ENCODE assay signal across 9 cellular contexts in the genomic region with DNA sequence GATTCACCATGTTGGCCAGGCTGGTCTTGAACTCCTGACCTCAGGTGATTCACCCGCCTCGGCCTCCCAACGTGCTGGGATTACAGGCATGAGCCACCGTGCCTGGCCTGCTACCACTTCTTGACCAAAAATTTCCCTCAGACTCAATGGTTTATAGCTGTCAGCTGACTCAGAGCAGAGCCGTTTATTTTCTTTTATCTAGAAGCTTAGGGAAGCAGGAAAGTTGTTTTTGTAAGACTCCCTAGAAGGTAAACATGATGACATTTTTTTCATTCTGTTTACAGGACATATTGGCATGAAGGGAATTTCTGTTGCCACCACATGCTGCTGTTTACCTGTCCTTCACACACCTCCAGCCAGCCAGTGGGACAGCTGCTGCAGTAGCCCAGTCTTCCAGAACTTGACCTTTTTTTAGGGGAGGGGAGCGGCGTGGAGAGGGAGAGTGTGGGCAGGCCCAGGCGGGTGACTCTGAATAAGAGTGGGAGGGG. TPM values are rescaled to one million over a fixed set of nuclear protein-coding genes. Genes with fewer than 3 reads are reported as not detected.
DNase-seq lines count a peak whose midpoint lies in the region; ATAC-seq and TF ChIP-seq lines count a peak whose summit lies in the region.
"Had no signal": no experiment of that assay in that cellular context is flagged by ENCODE, and none has a peak within 500 bp of the region (broad histone marks: within the 10 kb centered on the region; RNA-seq: fewer than 3 reads in every experiment).

No MANE protein-coding gene starts in this region.

- no peak for TF ChIP-seq POLR2A in Peyer's patch (IDR thresholded peaks at IDR 0.05)

- H3K9ac ChIP-seq in liver (ENCODE audit: low read depth in 1 of 2, low read length in 2 of 2): no peak overlapping the region

- no peaks in the 10 kb centered on the region for H3K9me3 Mint-ChIP-seq in stimulated activated naive CD8-positive, alpha-beta T cell treated with anti-CD3 and anti-CD28 coated beads, Interleukin-15, amount 100 ng/mL, for 72 hours
- no peaks in the 10 kb centered on the region for H3K9me3 Mint-ChIP-seq in activated T-cell treated with anti-CD3 and anti-CD28 coated beads, Interleukin-2, amount 50 U/mL, for 72 hours
- H3K9me3 Mint-ChIP-seq: activated T-helper 1 cell treated with anti-CD3 and anti-CD28 coated beads, Interleukin-12 subunit alpha, Interleukin-12 subunit beta, Interleukin-2, Interleukin-4 antibody, amounts not matched to agents 30 ng/mL and 10 ng/mL and 1 ng/mL, durations not matched to agents 14 hours and 24 hours and 36 hours had no signal

- no peak for TF ChIP-seq RAD21 in liver (IDR thresholded peaks at IDR 0.05)

- H3K4me3 Mint-ChIP-seq in stimulated activated naive CD8-positive, alpha-beta T cell treated with anti-CD3 and anti-CD28 coated beads, Interleukin-15, amount 100 ng/mL, for 72 hours: no peak overlapping the region
- H3K4me3 Mint-ChIP-seq in activated T-cell treated with anti-CD3 and anti-CD28 coated beads, Interleukin-2, amount 50 U/mL, for 72 hours: peak overlapping the region in 1 of 2 donors; percentile 1
- H3K4me3 Mint-ChIP-seq: activated T-helper 1 cell treated with anti-CD3 and anti-CD28 coated beads, Interleukin-12 subunit alpha, Interleukin-12 subunit beta, Interleukin-2, Interleukin-4 antibody, amounts not matched to agents 30 ng/mL and 10 ng/mL and 1 ng/mL, durations not matched to agents 14 hours and 24 hours and 36 hours had no signal

- H3K36me3 ChIP-seq in liver (ENCODE audit: control insufficient read depth in 4 of 4, insufficient read depth in 3 of 4, low read depth in 1 of 4, low read length in 3 of 4): no peaks in the 10 kb centered on the region
- no peaks in the 10 kb centered on the region for H3K36me3 ChIP-seq in Peyer's patch

- H3K4me1 ChIP-seq in liver (ENCODE audit: control insufficient read depth in 4 of 4, insufficient read depth in 4 of 4, low read length in 3 of 4): peaks cover 0 to 5% (median 1%) of the 10 kb centered on the region in 4 donors
- H3K4me1 ChIP-seq in Peyer's patch: peaks cover 0 to 15% (median 4%) of the 10 kb centered on the region in 4 donors

- 24% methylated on average over 8 of the region's 8 CpGs for WGBS in liver

- no peaks in the 10 kb centered on the region for H3K36me3 Mint-ChIP-seq in activated T-cell treated with anti-CD3 and anti-CD28 coated beads, Interleukin-2, amount 50 U/mL, for 72 hours (ENCODE audit: insufficient read depth in 2 of 2)

- H3K27ac Mint-ChIP-seq in stimulated activated naive CD8-positive, alpha-beta T cell treated with anti-CD3 and anti-CD28 coated beads, Interleukin-15, amount 100 ng/mL, for 72 hours: no peak overlapping the region
- H3K27ac Mint-ChIP-seq in activated T-cell treated with anti-CD3 and anti-CD28 coated beads, Interleukin-2, amount 50 U/mL, for 72 hours: no peak overlapping the region
- H3K27ac Mint-ChIP-seq: activated T-helper 1 cell treated with anti-CD3 and anti-CD28 coated beads, Interleukin-12 subunit alpha, Interleukin-12 subunit beta, Interleukin-2, Interleukin-4 antibody, amounts not matched to agents 30 ng/mL and 10 ng/mL and 1 ng/mL, durations not matched to agents 14 hours and 24 hours and 36 hours had no signal

- H3K4me3 ChIP-seq in liver (ENCODE audit: low read depth in 1 of 3, low read length in 3 of 3) (no peak overlapping the region), Peyer's patch (no peak overlapping the region)

- H3K27me3 Mint-ChIP-seq in stimulated activated naive CD8-positive, alpha-beta T cell treated with anti-CD3 and anti-CD28 coated beads, Interleukin-15, amount 100 ng/mL, for 72 hours: no peaks in the 10 kb centered on the region
- no peaks in the 10 kb centered on the region for H3K27me3 Mint-ChIP-seq in activated T-cell treated with anti-CD3 and anti-CD28 coated beads, Interleukin-2, amount 50 U/mL, for 72 hours (ENCODE audit: low read depth)

- peak; percentile 44 for ATAC-seq in stimulated activated naive CD8-positive, alpha-beta T cell treated with anti-CD3 and anti-CD28 coated beads, Interleukin-15, Interleukin-2, amounts not matched to agents 100 U/mL and 50 U/mL, for 24 hours
- no peak for ATAC-seq in stimulated activated naive CD8-positive, alpha-beta T cell treated with anti-CD3 and anti-CD28 coated beads, Interleukin-15, amount 100 ng/mL, for 72 hours
- ATAC-seq in activated T-cell treated with anti-CD3 and anti-CD28 coated beads, Interleukin-2, amount 50 U/mL, for 72 hours (replicated peaks in 1 of 2): peak; percentile 44 to 69

- TF ChIP-seq CTCF in liver (IDR thresholded peaks at IDR 0.05; ENCODE audit: low read depth, low read length, missing input control): no peak
- TF ChIP-seq CTCF in Peyer's patch (IDR thresholded peaks at IDR 0.05): no peak

- H3K27me3 ChIP-seq in liver (ENCODE audit: control insufficient read depth in 4 of 4, insufficient read depth in 4 of 4, low read length in 3 of 4): no peaks in the 10 kb centered on the region
- H3K27me3 ChIP-seq in Peyer's patch: no peaks in the 10 kb centered on the region

- H3K9me3 ChIP-seq in liver (ENCODE audit: control insufficient read depth in 4 of 4, low read length in 3 of 4) (no peaks in the 10 kb centered on the region), Peyer's patch (no peaks in the 10 kb centered on the region)

- peak overlapping the region in 1 of 2 donors; percentile 25 for H3K27ac ChIP-seq in liver (ENCODE audit: low read depth in 1 of 2, low read length in 2 of 2)
- no peak overlapping the region for H3K27ac ChIP-seq in Peyer's patch

- peak; percentile 34 for DNase-seq in stimulated activated naive CD8-positive, alpha-beta T cell treated with anti-CD3 and anti-CD28 coated beads, Interleukin-15, Interleukin-2, amounts not matched to agents 100 U/mL and 50 U/mL, for 24 hours
- no peak for DNase-seq in stimulated activated naive CD8-positive, alpha-beta T cell treated with anti-CD3 and anti-CD28 coated beads, Interleukin-15, amount 100 ng/mL, for 72 hours
- DNase-seq in activated T-cell treated with anti-CD3 and anti-CD28 coated beads, Interleukin-2, amount 50 U/mL, for 72 hours: peak in 1 of 2 donors; percentile 10
- DNase-seq in OCI-M2 (lab: John Stamatoyannopoulos, UW; ENCODE audit: unreplicated experiment) (no peak), NCI-H748 (lab: John Stamatoyannopoulos, UW; ENCODE audit: unreplicated experiment) (no peak), Peyer's patch (no peak)
- DNase-seq in NK-92 treated with Interleukin-12 subunit alpha and Interleukin-12 subunit beta, amount 100 ng/mL, for 24 hours (lab: John Stamatoyannopoulos, UW): no peak

- H3K4me1 Mint-ChIP-seq in stimulated activated naive CD8-positive, alpha-beta T cell treated with anti-CD3 and anti-CD28 coated beads, Interleukin-15, amount 100 ng/mL, for 72 hours: peaks cover 40% of the 10 kb centered on the region
- peaks cover 52% of the 10 kb centered on the region for H3K4me1 Mint-ChIP-seq in activated T-cell treated with anti-CD3 and anti-CD28 coated beads, Interleukin-2, amount 50 U/mL, for 72 hours (ENCODE audit: low read depth)

TF ChIP-seq in liver, 16 proteins besides CTCF, POLR2A, EP300 and RAD21:
- TF ChIP-seq, protein P1, sequence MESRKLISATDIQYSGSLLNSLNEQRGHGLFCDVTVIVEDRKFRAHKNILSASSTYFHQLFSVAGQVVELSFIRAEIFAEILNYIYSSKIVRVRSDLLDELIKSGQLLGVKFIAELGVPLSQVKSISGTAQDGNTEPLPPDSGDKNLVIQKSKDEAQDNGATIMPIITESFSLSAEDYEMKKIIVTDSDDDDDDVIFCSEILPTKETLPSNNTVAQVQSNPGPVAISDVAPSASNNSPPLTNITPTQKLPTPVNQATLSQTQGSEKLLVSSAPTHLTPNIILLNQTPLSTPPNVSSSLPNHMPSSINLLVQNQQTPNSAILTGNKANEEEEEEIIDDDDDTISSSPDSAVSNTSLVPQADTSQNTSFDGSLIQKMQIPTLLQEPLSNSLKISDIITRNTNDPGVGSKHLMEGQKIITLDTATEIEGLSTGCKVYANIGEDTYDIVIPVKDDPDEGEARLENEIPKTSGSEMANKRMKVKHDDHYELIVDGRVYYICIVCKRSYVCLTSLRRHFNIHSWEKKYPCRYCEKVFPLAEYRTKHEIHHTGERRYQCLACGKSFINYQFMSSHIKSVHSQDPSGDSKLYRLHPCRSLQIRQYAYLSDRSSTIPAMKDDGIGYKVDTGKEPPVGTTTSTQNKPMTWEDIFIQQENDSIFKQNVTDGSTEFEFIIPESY (IDR thresholded peaks at IDR 0.05): no peak
- TF ChIP-seq SP1 (IDR thresholded peaks at IDR 0.05) (peak; percentile 11), RXRA (IDR thresholded peaks at IDR 0.05) (peak in 1 of 2 donors; percentile 15)

RNA-seq across cellular contexts. Expression of a gene that starts 56.1 kb away (rescaled TPM):
- total RNA-seq in activated T-cell treated with anti-CD3 and anti-CD28 coated beads, Interleukin-2, amount 50 U/mL, for 72 hours: 10 to 100 TPM; 36.6 to 50.6 TPM
- total RNA-seq in liver (10 to 100 TPM; 23.3 to 24.7 TPM), Peyer's patch (10 to 100 TPM; 28.1 to 50.1 (median 37.5) TPM)
- polyA plus RNA-seq in liver: 1 to 10 TPM; 4.1 to 5.8 TPM
